7 cellular contexts compared by ENCODE assay signal in genomic region chr13:83681547-83681946, GRCh38.
"Had no signal": no experiment of that assay in that cellular context is flagged by ENCODE, and none has a peak within 500 bp of the region (broad histone marks: within the 10 kb centered on the region; RNA-seq: fewer than 3 reads in every experiment).

No MANE protein-coding gene starts in this region.

- H3K4me3 Mint-ChIP-seq: HFFc6 had no signal

- ATAC-seq: K562 had no signal

- H3K4me3 ChIP-seq: GM23248, K562 had no signal

- H3K27ac Mint-ChIP-seq: HFFc6 had no signal

- DNase-seq: GM23248, HCEC 1CT, HFFc6, IMR-90, Kasumi-1, KG1 had no signal

- H3K27ac ChIP-seq: GM23248 had no signal

- H2AFZ ChIP-seq: GM23248 had no signal

- H3K9ac ChIP-seq: GM23248 had no signal

- H3K9me3 Mint-ChIP-seq: HFFc6 had no signal
